1 cellular context compared by ENCODE assay signal in genomic region chr1:51071291-51071690, GRCh38.
TF ChIP-seq lines count a peak whose summit lies in the region.

No MANE protein-coding gene starts in this region.

TF ChIP-seq in endothelial cell of umbilical vein, 7 proteins besides CTCF, POLR2A, EP300 and RAD21:
- no peak for TF ChIP-seq POLR2AphosphoS5 (IDR thresholded peaks at IDR 0.05; ENCODE audit: insufficient read depth, low read depth, low read length)
- TF ChIP-seq FOS (IDR thresholded peaks at IDR 0.05; ENCODE audit: borderline replicate concordance, insufficient read depth, low read length), result peak; percentile 26
